10 cellular contexts compared by ENCODE assay signal in genomic region chr6:137497722-137498463, GRCh38. TPM values are rescaled to one million over a fixed set of nuclear protein-coding genes. Genes with fewer than 3 reads are reported as not detected.
DNase-seq lines count a peak whose midpoint lies in the region; ATAC-seq and TF ChIP-seq lines count a peak whose summit lies in the region.
"Had no signal": no experiment of that assay in that cellular context is flagged by ENCODE, and none has a peak within 500 bp of the region (broad histone marks: within the 10 kb centered on the region; RNA-seq: fewer than 3 reads in every experiment).

No MANE protein-coding gene starts in this region.

- BruUV-seq in A673 (replicated peaks; lab: Mats Ljungman, UMichigan), result no TSS peak

- peak; percentile 67 for DNase-seq in activated CD4-positive, alpha-beta T cell treated with anti-CD3 and anti-CD28 coated beads, Interleukin-2, amount 10 ng/mL, durations not matched to agents 24 days and 14 days
- DNase-seq in activated CD4-positive, alpha-beta T cell treated with anti-CD3 and anti-CD28 coated beads, Interleukin-2, amount 50 U/mL, for 1 hour, result no peak
- DNase-seq in activated T-cell treated with anti-CD3 and anti-CD28 coated beads, Interleukin-2, amount 50 U/mL, for 72 hours, result peak; percentile 31 to 35
- DNase-seq in iPS-NIHi7 (ENCODE audit: extremely low spot score), result peak; percentile 46
- DNase-seq in stimulated activated effector memory CD8-positive, alpha-beta T cell treated with anti-CD3 and anti-CD28 coated beads, Interleukin-12 subunit alpha, Interleukin-12 subunit beta, amount 100 ng/mL, for 72 hours (ENCODE audit: low spot score in 2 of 2), result no peak
- DNase-seq in vagina (ENCODE audit: extremely low spot score in 2 of 2), result no peak
- DNase-seq in A673 (ENCODE audit: low spot score), result no peak

- no peak for TF ChIP-seq POLR2A in vagina (IDR thresholded peaks at IDR 0.05)

- peak; percentile 42 for ATAC-seq in activated T-cell treated with anti-CD3 and anti-CD28 coated beads, Interleukin-2, amount 50 U/mL, for 72 hours (replicated peaks in 1 of 2)
- ATAC-seq in stimulated activated effector memory CD8-positive, alpha-beta T cell treated with anti-CD3 and anti-CD28 coated beads, Interleukin-12 subunit alpha, Interleukin-12 subunit beta, amount 100 ng/mL, for 72 hours, result peak; percentile 38
- no peak for ATAC-seq in HG03354 (IDR thresholded peaks at IDR 0.05; ENCODE audit: poor library complexity, severe bottlenecking, unreplicated experiment)

- peaks cover 82% of the 10 kb centered on the region for H3K27me3 Mint-ChIP-seq in activated CD4-positive, alpha-beta T cell treated with anti-CD3 and anti-CD28 coated beads, Interleukin-2, amount 10 ng/mL, durations not matched to agents 24 days and 14 days
- peaks cover 85% of the 10 kb centered on the region for H3K27me3 Mint-ChIP-seq in activated T-cell treated with anti-CD3 and anti-CD28 coated beads, Interleukin-2, amount 50 U/mL, for 72 hours (ENCODE audit: low read depth)

- no peak overlapping the region for H3K27ac Mint-ChIP-seq in activated CD4-positive, alpha-beta T cell treated with anti-CD3 and anti-CD28 coated beads, Interleukin-2, amount 10 ng/mL, durations not matched to agents 24 days and 14 days
- no peak overlapping the region for H3K27ac Mint-ChIP-seq in activated T-cell treated with anti-CD3 and anti-CD28 coated beads, Interleukin-2, amount 50 U/mL, for 72 hours
- no peak overlapping the region for H3K27ac Mint-ChIP-seq in stimulated activated effector memory CD8-positive, alpha-beta T cell treated with anti-CD3 and anti-CD28 coated beads, Interleukin-12 subunit alpha, Interleukin-12 subunit beta, amount 100 ng/mL, for 72 hours

- peaks cover 31% of the 10 kb centered on the region for H3K4me1 ChIP-seq in vagina
- no peaks in the 10 kb centered on the region for H3K4me1 ChIP-seq in A673 (ENCODE audit: insufficient read depth, low read length, poor library complexity, severe bottlenecking)

- intact Hi-C loops in activated CD4-positive, alpha-beta T cell treated with anti-CD3 and anti-CD28 coated beads, Interleukin-2, amount 10 ng/mL, durations not matched to agents 24 days and 14 days (cut with micrococcal nuclease), result loop anchor here (2.0 to 5.0 kb wide), 3 partner anchors 19 to 576 kb away; partner anchors contain the start of gene SLC35D3
- intact Hi-C loops in vagina (cut with DNase I) (no loop called here), A673 (cut with micrococcal nuclease; ENCODE audit: unreplicated experiment) (no loop called here)

- peak overlapping the region in 1 of 2 donors; percentile 2 for H3K4me3 ChIP-seq in vagina
- H3K4me3 ChIP-seq in A673 (ENCODE audit: low read depth, low read length, poor library complexity, severe bottlenecking), result no peak overlapping the region

- TF ChIP-seq CTCF in vagina (IDR thresholded peaks at IDR 0.05), result no peak
- no peak for TF ChIP-seq CTCF in A673 (conservative IDR thresholded peaks at IDR 0.05; ENCODE audit: low read depth, low read length)

- CTCF ChIA-PET in A673 (lab: Charles Lee), result no interaction called here

- H3K36me3 Mint-ChIP-seq in activated CD4-positive, alpha-beta T cell treated with anti-CD3 and anti-CD28 coated beads, Interleukin-2, amount 10 ng/mL, durations not matched to agents 24 days and 14 days (ENCODE audit: low read depth), result peaks cover 6% of the 10 kb centered on the region
- no peaks in the 10 kb centered on the region for H3K36me3 Mint-ChIP-seq in activated T-cell treated with anti-CD3 and anti-CD28 coated beads, Interleukin-2, amount 50 U/mL, for 72 hours (ENCODE audit: insufficient read depth in 2 of 2)
- H3K36me3 Mint-ChIP-seq in stimulated activated effector memory CD8-positive, alpha-beta T cell treated with anti-CD3 and anti-CD28 coated beads, Interleukin-12 subunit alpha, Interleukin-12 subunit beta, amount 100 ng/mL, for 72 hours, result peaks cover under 1% of the 10 kb centered on the region

- H3K9me3 ChIP-seq in vagina (no peaks in the 10 kb centered on the region), A673 (ENCODE audit: low read depth, low read length, poor library complexity, severe bottlenecking) (no peaks in the 10 kb centered on the region)

- peaks cover 8% of the 10 kb centered on the region for H3K9me3 Mint-ChIP-seq in activated CD4-positive, alpha-beta T cell treated with anti-CD3 and anti-CD28 coated beads, Interleukin-2, amount 10 ng/mL, durations not matched to agents 24 days and 14 days
- H3K9me3 Mint-ChIP-seq in activated T-cell treated with anti-CD3 and anti-CD28 coated beads, Interleukin-2, amount 50 U/mL, for 72 hours, result no peaks in the 10 kb centered on the region
- H3K9me3 Mint-ChIP-seq in stimulated activated effector memory CD8-positive, alpha-beta T cell treated with anti-CD3 and anti-CD28 coated beads, Interleukin-12 subunit alpha, Interleukin-12 subunit beta, amount 100 ng/mL, for 72 hours, result no peaks in the 10 kb centered on the region

- H3K27me3 ChIP-seq in vagina (peaks cover 17% of the 10 kb centered on the region), A673 (replicated peaks; ENCODE audit: insufficient read depth, low read depth, low read length, poor library complexity) (peaks cover 100% of the 10 kb centered on the region)

- POLR2A ChIA-PET in A673 (lab: Charles Lee; ENCODE audit: low non-redundant PET), result no interaction called here

- peaks cover 30% of the 10 kb centered on the region for H3K4me1 Mint-ChIP-seq in activated CD4-positive, alpha-beta T cell treated with anti-CD3 and anti-CD28 coated beads, Interleukin-2, amount 10 ng/mL, durations not matched to agents 24 days and 14 days
- H3K4me1 Mint-ChIP-seq in activated T-cell treated with anti-CD3 and anti-CD28 coated beads, Interleukin-2, amount 50 U/mL, for 72 hours (ENCODE audit: low read depth), result peaks cover 50% of the 10 kb centered on the region
- peaks cover 50% of the 10 kb centered on the region for H3K4me1 Mint-ChIP-seq in stimulated activated effector memory CD8-positive, alpha-beta T cell treated with anti-CD3 and anti-CD28 coated beads, Interleukin-12 subunit alpha, Interleukin-12 subunit beta, amount 100 ng/mL, for 72 hours

- peak overlapping the region; percentile 52 for H3K4me3 Mint-ChIP-seq in activated CD4-positive, alpha-beta T cell treated with anti-CD3 and anti-CD28 coated beads, Interleukin-2, amount 10 ng/mL, durations not matched to agents 24 days and 14 days
- H3K4me3 Mint-ChIP-seq in activated T-cell treated with anti-CD3 and anti-CD28 coated beads, Interleukin-2, amount 50 U/mL, for 72 hours, result peak overlapping the region; percentile 85 to 87
- H3K4me3 Mint-ChIP-seq in stimulated activated effector memory CD8-positive, alpha-beta T cell treated with anti-CD3 and anti-CD28 coated beads, Interleukin-12 subunit alpha, Interleukin-12 subunit beta, amount 100 ng/mL, for 72 hours, result peak overlapping the region; percentile 77

- no peak overlapping the region for H3K27ac ChIP-seq in vagina
- no peak overlapping the region for H3K27ac ChIP-seq in A673 (ENCODE audit: low read depth, low read length, poor library complexity, severe bottlenecking)
- H3K27ac ChIP-seq: KMS-11 had no signal

- H3K36me3 ChIP-seq in vagina (no peaks in the 10 kb centered on the region), A673 (ENCODE audit: insufficient read depth, low read length, poor library complexity, severe bottlenecking) (no peaks in the 10 kb centered on the region)

RNA-seq across cellular contexts. Expression of gene OLIG3, which starts 3.7 kb away (rescaled TPM):
- not detected in 2 replicates for total RNA-seq in activated CD4-positive, alpha-beta T cell treated with anti-CD3 and anti-CD28 coated beads, Interleukin-2, amount 10 ng/mL, durations not matched to agents 24 days and 14 days
- total RNA-seq in activated T-cell treated with anti-CD3 and anti-CD28 coated beads, Interleukin-2, amount 50 U/mL, for 72 hours, result under 1 TPM; 0.35 to 0.41 TPM
- total RNA-seq in vagina, result not detected
- not detected in 2 replicates for total RNA-seq in A673 (2021)
- total RNA-seq: chondrocyte had no signal

Comparison
In these comparisons a context has a peak if more than half of its experiments do, and no peak if none do; other contexts are left out.
1. DNase-seq: peak in activated CD4-positive, alpha-beta T cell treated with anti-CD3 and anti-CD28 coated beads, Interleukin-2, amount 10 ng/mL, durations not matched to agents 24 days and 14 days (single experiment), activated T-cell treated with anti-CD3 and anti-CD28 coated beads, Interleukin-2, amount 50 U/mL, for 72 hours (2 of 2) and iPS-NIHi7 (single experiment); none in activated CD4-positive, alpha-beta T cell treated with anti-CD3 and anti-CD28 coated beads, Interleukin-2, amount 50 U/mL, for 1 hour (single experiment), stimulated activated effector memory CD8-positive, alpha-beta T cell treated with anti-CD3 and anti-CD28 coated beads, Interleukin-12 subunit alpha, Interleukin-12 subunit beta, amount 100 ng/mL, for 72 hours (0 of 2), vagina (0 of 2) and A673 (single experiment).
2. Peak in every context shown above with its lines, with median percentiles within 50 percentile points of each other: H3K4me3 Mint-ChIP-seq.